34 cellular contexts compared by ENCODE assay signal in genomic region chr2:151282401-151282800, GRCh38.
"Had no signal": no experiment of that assay in that cellular context is flagged by ENCODE, and none has a peak within 500 bp of the region (broad histone marks: within the 10 kb centered on the region; RNA-seq: fewer than 3 reads in every experiment).

No MANE protein-coding gene starts in this region.

- H3K27me3 Mint-ChIP-seq: activated B cell treated with CpG ODN at 0.5 μM for 24 hours; activated CD4-positive, alpha-beta memory T cell treated with anti-CD3 and anti-CD28 coated beads for 36 hours; activated CD8-positive, alpha-beta memory T cell treated with anti-CD3 and anti-CD28 coated beads, Interleukin-2, amount 10 ng/mL, durations not matched to agents 7 days and 5 days; activated naive CD8-positive, alpha-beta T cell treated with anti-CD3 and anti-CD28 coated beads for 36 hours; T-helper 17 cell had no signal

- H3K27ac Mint-ChIP-seq: activated B cell treated with CpG ODN at 0.5 μM for 24 hours; activated CD4-positive, alpha-beta memory T cell treated with anti-CD3 and anti-CD28 coated beads for 36 hours; activated CD8-positive, alpha-beta memory T cell treated with anti-CD3 and anti-CD28 coated beads, Interleukin-2, amount 10 ng/mL, durations not matched to agents 7 days and 5 days; activated CD8-positive, alpha-beta T cell treated with anti-CD3 and anti-CD28 coated beads, Interleukin-2, amount 10 ng/mL, durations not matched to agents 7 days and 5 days; activated naive CD4-positive, alpha-beta T cell treated with anti-CD3 and anti-CD28 coated beads for 36 hours; activated naive CD8-positive, alpha-beta T cell treated with anti-CD3 and anti-CD28 coated beads for 36 hours; activated T-helper 1 cell treated with anti-CD3 and anti-CD28 coated beads, Interleukin-12 subunit alpha, Interleukin-12 subunit beta, Interleukin-2, Interleukin-4 antibody, amounts not matched to agents 30 ng/mL and 10 ng/mL and 1 ng/mL, durations not matched to agents 14 hours and 24 hours and 36 hours; activated T-helper 2 cell treated with anti-CD3 and anti-CD28 coated beads, Interferon-gamma antibody, Interleukin-2, Interleukin-4, amounts not matched to agents 10 μg/mL and 5 μg/mL and 100 μg/mL, durations not matched to agents 14 hours and 24 hours and 36 hours; brain; T-helper 17 cell; T-helper 2 cell treated with Interferon-gamma antibody and Interleukin-4, amounts not matched to agents 5 μg/mL and 100 μg/mL, for 36 hours had no signal

- H2AFZ ChIP-seq: hepatocyte had no signal

- DNase-seq: activated B cell treated with CpG ODN at 0.5 μM for 24 hours; activated CD4-positive, alpha-beta memory T cell treated with anti-CD3 and anti-CD28 coated beads for 36 hours; activated CD4-positive, alpha-beta T cell treated with anti-CD3 and anti-CD28 coated beads for 48 hours; activated CD8-positive, alpha-beta memory T cell treated with anti-CD3 and anti-CD28 coated beads, Interleukin-2, amount 10 ng/mL, durations not matched to agents 7 days and 5 days; activated CD8-positive, alpha-beta memory T cell treated with anti-CD3 and anti-CD28 coated beads, Interleukin-2, amount 50 U/mL, for 4 hours; activated CD8-positive, alpha-beta T cell treated with anti-CD3 and anti-CD28 coated beads, Interleukin-2, amount 10 ng/mL, durations not matched to agents 7 days and 5 days; activated effector memory CD4-positive, alpha-beta T cell treated with anti-CD3 and anti-CD28 coated beads, Interleukin-2, amount 50 U/mL, for 16 hours; activated naive CD4-positive, alpha-beta T cell treated with anti-CD3 and anti-CD28 coated beads for 36 hours; activated naive CD8-positive, alpha-beta T cell treated with anti-CD3 and anti-CD28 coated beads for 36 hours; activated T-cell treated with anti-CD3 and anti-CD28 coated beads, Interleukin-2, amount 50 U/mL, for 1 hour; activated T-cell treated with anti-CD3 and anti-CD28 coated beads, Interleukin-2, amount 50 U/mL, for 48 hours; central memory CD4-positive, alpha-beta T cell; cerebellar nuclear complex; colonic mucosa; effector CD8-positive, alpha-beta T cell; esophagus squamous epithelium; foreskin melanocyte; heart right ventricle; T-helper 17 cell; T1000; WERI-Rb-1 had no signal

- H3K9me3 ChIP-seq: ascending aorta, breast epithelium, colonic mucosa, esophagus squamous epithelium, gastroesophageal sphincter, heart right ventricle had no signal

- H3K27ac ChIP-seq: ascending aorta, breast epithelium, cardiac muscle cell, colonic mucosa, epithelial cell of prostate, esophagus squamous epithelium, gastroesophageal sphincter, heart right ventricle, hepatocyte, WERI-Rb-1 had no signal

- H3K4me3 ChIP-seq: ascending aorta, breast epithelium, cardiac muscle cell, colonic mucosa, esophagus squamous epithelium, gastroesophageal sphincter, heart right ventricle, hepatocyte had no signal

- H3K9me3 Mint-ChIP-seq: activated B cell treated with CpG ODN at 0.5 μM for 24 hours; activated CD4-positive, alpha-beta memory T cell treated with anti-CD3 and anti-CD28 coated beads for 36 hours; activated naive CD4-positive, alpha-beta T cell treated with anti-CD3 and anti-CD28 coated beads for 36 hours; activated naive CD8-positive, alpha-beta T cell treated with anti-CD3 and anti-CD28 coated beads for 36 hours; activated T-helper 1 cell treated with anti-CD3 and anti-CD28 coated beads, Interleukin-12 subunit alpha, Interleukin-12 subunit beta, Interleukin-2, Interleukin-4 antibody, amounts not matched to agents 30 ng/mL and 10 ng/mL and 1 ng/mL, durations not matched to agents 14 hours and 24 hours and 36 hours; activated T-helper 2 cell treated with anti-CD3 and anti-CD28 coated beads, Interferon-gamma antibody, Interleukin-2, Interleukin-4, amounts not matched to agents 10 μg/mL and 5 μg/mL and 100 μg/mL, durations not matched to agents 14 hours and 24 hours and 36 hours; T-helper 2 cell treated with Interferon-gamma antibody and Interleukin-4, amounts not matched to agents 5 μg/mL and 100 μg/mL, for 36 hours had no signal

- ATAC-seq: activated CD4-positive, CD25-positive, alpha-beta regulatory T cell treated with anti-CD3 and anti-CD28 coated beads, Interleukin-2, amount 50 U/mL, for 24 hours; activated CD8-positive, alpha-beta memory T cell treated with anti-CD3 and anti-CD28 coated beads, Interleukin-2, amount 10 ng/mL, durations not matched to agents 7 days and 5 days; activated CD8-positive, alpha-beta T cell treated with anti-CD3 and anti-CD28 coated beads, Interleukin-2, amount 10 ng/mL, durations not matched to agents 7 days and 5 days; gastroesophageal sphincter; heart right ventricle; T-helper 17 cell had no signal

- H3K36me3 ChIP-seq: breast epithelium, cardiac muscle cell, colonic mucosa, WERI-Rb-1 had no signal

- H3K4me1 ChIP-seq: ascending aorta, breast epithelium, colonic mucosa had no signal

- H3K4me1 Mint-ChIP-seq: brain had no signal

- H3K36me3 Mint-ChIP-seq: brain had no signal

- H3K4me2 ChIP-seq: hepatocyte had no signal

- FAIRE-seq: endometrium, endothelial cell of umbilical vein had no signal

- H3K27me3 ChIP-seq: ascending aorta, breast epithelium, cardiac muscle cell, colonic mucosa, esophagus squamous epithelium, gastroesophageal sphincter, heart right ventricle, hepatocyte had no signal

- H3K4me3 Mint-ChIP-seq: activated B cell treated with CpG ODN at 0.5 μM for 24 hours; activated CD4-positive, alpha-beta memory T cell treated with anti-CD3 and anti-CD28 coated beads for 36 hours; activated CD8-positive, alpha-beta memory T cell treated with anti-CD3 and anti-CD28 coated beads, Interleukin-2, amount 10 ng/mL, durations not matched to agents 7 days and 5 days; activated CD8-positive, alpha-beta T cell treated with anti-CD3 and anti-CD28 coated beads, Interleukin-2, amount 10 ng/mL, durations not matched to agents 7 days and 5 days; activated naive CD4-positive, alpha-beta T cell treated with anti-CD3 and anti-CD28 coated beads for 36 hours; activated naive CD8-positive, alpha-beta T cell treated with anti-CD3 and anti-CD28 coated beads for 36 hours; activated T-helper 1 cell treated with anti-CD3 and anti-CD28 coated beads, Interleukin-12 subunit alpha, Interleukin-12 subunit beta, Interleukin-2, Interleukin-4 antibody, amounts not matched to agents 30 ng/mL and 10 ng/mL and 1 ng/mL, durations not matched to agents 14 hours and 24 hours and 36 hours; brain; T-helper 17 cell; T-helper 2 cell treated with Interferon-gamma antibody and Interleukin-4, amounts not matched to agents 5 μg/mL and 100 μg/mL, for 36 hours had no signal
